In genomic region chr2:37780097-37780676, GRCh38 we compare ENCODE assay signal across 1 cellular context.
TF ChIP-seq lines count a peak whose summit lies in the region.

No MANE protein-coding gene starts in this region.

TF ChIP-seq in SK-N-SH treated with all-trans-retinoic acid at 6 μM for 48 hours, 23 proteins besides CTCF, POLR2A, EP300 and RAD21 (continued from another document):
- TF ChIP-seq TCF4 (CRISPR knock-in tag; IDR thresholded peaks at IDR 0.05; ENCODE audit: borderline replicate concordance): no peak
- TF ChIP-seq CREB5 (CRISPR knock-in tag; IDR thresholded peaks at IDR 0.05; ENCODE audit: low read depth): no peak
- no peak for TF ChIP-seq TOX (CRISPR knock-in tag; IDR thresholded peaks at IDR 0.05; ENCODE audit: borderline replicate concordance)
- no peak for TF ChIP-seq ISL1 (CRISPR knock-in tag; IDR thresholded peaks at IDR 0.05)
- TF ChIP-seq BACH2 (CRISPR knock-in tag; IDR thresholded peaks at IDR 0.05; ENCODE audit: borderline replicate concordance): no peak
- TF ChIP-seq, protein P1, sequence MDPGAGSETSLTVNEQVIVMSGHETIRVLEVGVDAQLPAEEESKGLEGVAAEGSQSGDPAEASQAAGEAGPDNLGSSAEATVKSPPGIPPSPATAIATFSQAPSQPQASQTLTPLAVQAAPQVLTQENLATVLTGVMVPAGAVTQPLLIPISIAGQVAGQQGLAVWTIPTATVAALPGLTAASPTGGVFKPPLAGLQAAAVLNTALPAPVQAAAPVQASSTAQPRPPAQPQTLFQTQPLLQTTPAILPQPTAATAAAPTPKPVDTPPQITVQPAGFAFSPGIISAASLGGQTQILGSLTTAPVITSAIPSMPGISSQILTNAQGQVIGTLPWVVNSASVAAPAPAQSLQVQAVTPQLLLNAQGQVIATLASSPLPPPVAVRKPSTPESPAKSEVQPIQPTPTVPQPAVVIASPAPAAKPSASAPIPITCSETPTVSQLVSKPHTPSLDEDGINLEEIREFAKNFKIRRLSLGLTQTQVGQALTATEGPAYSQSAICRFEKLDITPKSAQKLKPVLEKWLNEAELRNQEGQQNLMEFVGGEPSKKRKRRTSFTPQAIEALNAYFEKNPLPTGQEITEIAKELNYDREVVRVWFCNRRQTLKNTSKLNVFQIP (CRISPR knock-in tag; IDR thresholded peaks at IDR 0.05; ENCODE audit: borderline replicate concordance, low read depth): no peak
- no peak for TF ChIP-seq ZNF70 (CRISPR knock-in tag; IDR thresholded peaks at IDR 0.05)
- TF ChIP-seq SNAI2 (CRISPR knock-in tag; IDR thresholded peaks at IDR 0.05): no peak
- no peak for TF ChIP-seq ZNF565 (CRISPR knock-in tag; conservative IDR thresholded peaks at IDR 0.05; ENCODE audit: low read depth)
- TF ChIP-seq CSDC2 (CRISPR knock-in tag; IDR thresholded peaks at IDR 0.05): no peak
TF ChIP-seq in SK-N-SH treated with all-trans-retinoic acid at 6 μM for 48 hours: peak in this region for 0.
